26 cellular contexts compared by ENCODE assay signal in genomic region chr3:73399666-73400253, GRCh38.
"Had no signal": no experiment of that assay in that cellular context is flagged by ENCODE, and none has a peak within 500 bp of the region (broad histone marks: within the 10 kb centered on the region; RNA-seq: fewer than 3 reads in every experiment).

No MANE protein-coding gene starts in this region.

- H3K4me3 Mint-ChIP-seq: activated CD8-positive, alpha-beta T cell treated with anti-CD3 and anti-CD28 coated beads, Interleukin-2, amount 10 ng/mL, durations not matched to agents 7 days and 5 days; activated naive CD8-positive, alpha-beta T cell treated with anti-CD3 and anti-CD28 coated beads, Interleukin-2, amount 10 ng/mL, durations not matched to agents 7 days and 5 days; T-helper 1 cell treated with Interleukin-12 subunit alpha and Interleukin-12 subunit beta and Interleukin-4 antibody, amounts not matched to agents 30 μg/mL and 1 μg/mL, for 36 hours had no signal

- H3K4me1 Mint-ChIP-seq: activated naive CD8-positive, alpha-beta T cell treated with anti-CD3 and anti-CD28 coated beads, Interleukin-2, amount 10 ng/mL, durations not matched to agents 7 days and 5 days had no signal

- H3K27ac ChIP-seq: adrenal gland, Peyer's patch, SJSA1 had no signal

- H3K9me3 ChIP-seq: adrenal gland, MG63, Peyer's patch, SJSA1 had no signal

- H3K4me3 ChIP-seq: adrenal gland, MG63, Peyer's patch, SJSA1 had no signal

- H3K4me1 ChIP-seq: SJSA1 had no signal

- H3K27ac Mint-ChIP-seq: activated CD8-positive, alpha-beta T cell treated with anti-CD3 and anti-CD28 coated beads, Interleukin-2, amount 10 ng/mL, durations not matched to agents 7 days and 5 days; activated naive CD8-positive, alpha-beta T cell treated with anti-CD3 and anti-CD28 coated beads, Interleukin-2, amount 10 ng/mL, durations not matched to agents 7 days and 5 days; T-helper 1 cell treated with Interleukin-12 subunit alpha and Interleukin-12 subunit beta and Interleukin-4 antibody, amounts not matched to agents 30 μg/mL and 1 μg/mL, for 36 hours had no signal

- ATAC-seq: activated CD4-positive, CD25-positive, alpha-beta regulatory T cell treated with anti-CD3 and anti-CD28 coated beads, Interleukin-2, amount 50 U/mL, for 24 hours; activated CD8-positive, alpha-beta T cell treated with anti-CD3 and anti-CD28 coated beads, Interleukin-2, amount 10 ng/mL, durations not matched to agents 7 days and 5 days had no signal

- H3K36me3 ChIP-seq: adrenal gland, MG63, Peyer's patch, SJSA1 had no signal

- H3K36me3 Mint-ChIP-seq: activated naive CD8-positive, alpha-beta T cell treated with anti-CD3 and anti-CD28 coated beads, Interleukin-2, amount 10 ng/mL, durations not matched to agents 7 days and 5 days had no signal

- DNase-seq: activated CD4-positive, alpha-beta T cell treated with anti-CD3 and anti-CD28 coated beads for 48 hours; activated CD4-positive, alpha-beta T cell treated with anti-CD3 and anti-CD28 coated beads, Interleukin-2, amount 50 U/mL, for 4 hours; activated CD8-positive, alpha-beta memory T cell treated with anti-CD3 and anti-CD28 coated beads, Interleukin-2, amount 50 U/mL, for 48 hours; activated CD8-positive, alpha-beta T cell treated with anti-CD3 and anti-CD28 coated beads, Interleukin-2, amount 10 ng/mL, durations not matched to agents 7 days and 5 days; activated naive CD4-positive, alpha-beta T cell treated with anti-CD3 and anti-CD28 coated beads, Interleukin-2, amount 50 U/mL, for 16 hours; activated naive CD8-positive, alpha-beta T cell treated with anti-CD3 and anti-CD28 coated beads, Interleukin-2, amount 10 ng/mL, durations not matched to agents 7 days and 5 days; activated T-cell treated with anti-CD3 and anti-CD28 coated beads, Interleukin-2, amount 50 U/mL, for 1 hour; adrenal gland; anterior cingulate cortex; Kasumi-1; KBM-7; MG63; MV-4-11; NCI-H1092 treated with DMSO at 0.1 percent for 48 hours; NCI-H1417 treated with DMSO at 0.1 percent for 48 hours; NCI-H1694; NCI-H2029; NCI-H2107; NCI-H2171 treated with DMSO at 0.1 percent for 48 hours; NCI-H510A treated with DMSO at 0.1 percent for 48 hours; NCI-H69; Peyer's patch; SHP77 had no signal

- H3K9me3 Mint-ChIP-seq: activated naive CD8-positive, alpha-beta T cell treated with anti-CD3 and anti-CD28 coated beads, Interleukin-2, amount 10 ng/mL, durations not matched to agents 7 days and 5 days; T-helper 1 cell treated with Interleukin-12 subunit alpha and Interleukin-12 subunit beta and Interleukin-4 antibody, amounts not matched to agents 30 μg/mL and 1 μg/mL, for 36 hours had no signal

- H3K27me3 ChIP-seq: adrenal gland, MG63, Peyer's patch, SJSA1 had no signal
